2 cellular contexts compared by ENCODE assay signal in the genomic region with DNA sequence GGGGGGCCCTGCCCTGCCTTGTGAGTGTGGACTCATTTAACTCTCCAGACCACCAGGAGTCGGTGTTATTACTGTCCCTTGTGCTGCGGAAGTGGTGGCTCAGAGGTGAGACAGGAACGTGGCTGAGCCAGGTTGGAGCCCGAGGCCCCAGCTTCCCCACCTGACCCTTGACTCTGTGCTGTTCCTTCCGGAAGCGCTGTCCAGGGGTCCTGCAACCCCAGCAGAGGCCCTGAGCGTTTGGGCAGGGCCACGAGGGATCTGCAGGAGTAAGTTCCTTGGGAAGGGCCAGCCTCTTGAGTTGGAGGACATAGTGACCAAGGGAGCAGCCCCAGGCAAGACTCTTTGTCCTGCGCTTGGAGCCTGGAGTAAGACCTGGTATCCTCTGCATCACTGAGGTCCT.
TF ChIP-seq lines count a peak whose summit lies in the region.

No MANE protein-coding gene starts in this region.

TF ChIP-seq in HepG2, 621 proteins besides CTCF, POLR2A, EP300 and RAD21 (continued from another document):
- no peak for TF ChIP-seq STAG1 (CRISPR knock-in tag; IDR thresholded peaks at IDR 0.05)
- no peak for TF ChIP-seq MEF2D (CRISPR knock-in tag; IDR thresholded peaks at IDR 0.05)
- no peak for TF ChIP-seq MTF2 (CRISPR knock-in tag; IDR thresholded peaks at IDR 0.05; ENCODE audit: borderline replicate concordance)
- TF ChIP-seq PAF1 (CRISPR knock-in tag; IDR thresholded peaks at IDR 0.05) = no peak
- no peak for TF ChIP-seq ZSCAN31 (CRISPR knock-in tag; IDR thresholded peaks at IDR 0.05; ENCODE audit: low read depth)
- TF ChIP-seq ZNF577 (CRISPR knock-in tag; IDR thresholded peaks at IDR 0.05; ENCODE audit: borderline replicate concordance, low read depth) = no peak
- no peak for TF ChIP-seq ZNF567 (CRISPR knock-in tag; IDR thresholded peaks at IDR 0.05; ENCODE audit: borderline replicate concordance)
- no peak for TF ChIP-seq GTF2F1 (IDR thresholded peaks at IDR 0.05; ENCODE audit: low read length)
- TF ChIP-seq, protein P1, sequence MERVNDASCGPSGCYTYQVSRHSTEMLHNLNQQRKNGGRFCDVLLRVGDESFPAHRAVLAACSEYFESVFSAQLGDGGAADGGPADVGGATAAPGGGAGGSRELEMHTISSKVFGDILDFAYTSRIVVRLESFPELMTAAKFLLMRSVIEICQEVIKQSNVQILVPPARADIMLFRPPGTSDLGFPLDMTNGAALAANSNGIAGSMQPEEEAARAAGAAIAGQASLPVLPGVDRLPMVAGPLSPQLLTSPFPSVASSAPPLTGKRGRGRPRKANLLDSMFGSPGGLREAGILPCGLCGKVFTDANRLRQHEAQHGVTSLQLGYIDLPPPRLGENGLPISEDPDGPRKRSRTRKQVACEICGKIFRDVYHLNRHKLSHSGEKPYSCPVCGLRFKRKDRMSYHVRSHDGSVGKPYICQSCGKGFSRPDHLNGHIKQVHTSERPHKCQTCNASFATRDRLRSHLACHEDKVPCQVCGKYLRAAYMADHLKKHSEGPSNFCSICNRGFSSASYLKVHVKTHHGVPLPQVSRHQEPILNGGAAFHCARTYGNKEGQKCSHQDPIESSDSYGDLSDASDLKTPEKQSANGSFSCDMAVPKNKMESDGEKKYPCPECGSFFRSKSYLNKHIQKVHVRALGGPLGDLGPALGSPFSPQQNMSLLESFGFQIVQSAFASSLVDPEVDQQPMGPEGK (CRISPR knock-in tag; IDR thresholded peaks at IDR 0.05) = no peak

TF ChIP-seq in SK-N-SH treated with all-trans-retinoic acid at 6 μM for 48 hours, 23 proteins besides CTCF, POLR2A, EP300 and RAD21 (continued from another document):
- TF ChIP-seq, protein P2, sequence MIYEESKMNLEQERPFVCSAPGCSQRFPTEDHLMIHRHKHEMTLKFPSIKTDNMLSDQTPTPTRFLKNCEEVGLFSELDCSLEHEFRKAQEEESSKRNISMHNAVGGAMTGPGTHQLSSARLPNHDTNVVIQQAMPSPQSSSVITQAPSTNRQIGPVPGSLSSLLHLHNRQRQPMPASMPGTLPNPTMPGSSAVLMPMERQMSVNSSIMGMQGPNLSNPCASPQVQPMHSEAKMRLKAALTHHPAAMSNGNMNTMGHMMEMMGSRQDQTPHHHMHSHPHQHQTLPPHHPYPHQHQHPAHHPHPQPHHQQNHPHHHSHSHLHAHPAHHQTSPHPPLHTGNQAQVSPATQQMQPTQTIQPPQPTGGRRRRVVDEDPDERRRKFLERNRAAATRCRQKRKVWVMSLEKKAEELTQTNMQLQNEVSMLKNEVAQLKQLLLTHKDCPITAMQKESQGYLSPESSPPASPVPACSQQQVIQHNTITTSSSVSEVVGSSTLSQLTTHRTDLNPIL (CRISPR knock-in tag; IDR thresholded peaks at IDR 0.05; ENCODE audit: low read depth) = no peak
- TF ChIP-seq, protein P3, sequence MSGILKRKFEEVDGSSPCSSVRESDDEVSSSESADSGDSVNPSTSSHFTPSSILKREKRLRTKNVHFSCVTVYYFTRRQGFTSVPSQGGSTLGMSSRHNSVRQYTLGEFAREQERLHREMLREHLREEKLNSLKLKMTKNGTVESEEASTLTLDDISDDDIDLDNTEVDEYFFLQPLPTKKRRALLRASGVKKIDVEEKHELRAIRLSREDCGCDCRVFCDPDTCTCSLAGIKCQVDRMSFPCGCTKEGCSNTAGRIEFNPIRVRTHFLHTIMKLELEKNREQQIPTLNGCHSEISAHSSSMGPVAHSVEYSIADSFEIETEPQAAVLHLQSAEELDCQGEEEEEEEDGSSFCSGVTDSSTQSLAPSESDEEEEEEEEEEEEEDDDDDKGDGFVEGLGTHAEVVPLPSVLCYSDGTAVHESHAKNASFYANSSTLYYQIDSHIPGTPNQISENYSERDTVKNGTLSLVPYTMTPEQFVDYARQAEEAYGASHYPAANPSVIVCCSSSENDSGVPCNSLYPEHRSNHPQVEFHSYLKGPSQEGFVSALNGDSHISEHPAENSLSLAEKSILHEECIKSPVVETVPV (CRISPR knock-in tag; IDR thresholded peaks at IDR 0.05) = no peak
- TF ChIP-seq ZFP3 (CRISPR knock-in tag; IDR thresholded peaks at IDR 0.05) (no peak), ARNTL (CRISPR knock-in tag; IDR thresholded peaks at IDR 0.05; ENCODE audit: borderline replicate concordance, low read depth) (no peak), RARB (CRISPR knock-in tag; IDR thresholded peaks at IDR 0.05) (no peak)
- TF ChIP-seq, protein P4, sequence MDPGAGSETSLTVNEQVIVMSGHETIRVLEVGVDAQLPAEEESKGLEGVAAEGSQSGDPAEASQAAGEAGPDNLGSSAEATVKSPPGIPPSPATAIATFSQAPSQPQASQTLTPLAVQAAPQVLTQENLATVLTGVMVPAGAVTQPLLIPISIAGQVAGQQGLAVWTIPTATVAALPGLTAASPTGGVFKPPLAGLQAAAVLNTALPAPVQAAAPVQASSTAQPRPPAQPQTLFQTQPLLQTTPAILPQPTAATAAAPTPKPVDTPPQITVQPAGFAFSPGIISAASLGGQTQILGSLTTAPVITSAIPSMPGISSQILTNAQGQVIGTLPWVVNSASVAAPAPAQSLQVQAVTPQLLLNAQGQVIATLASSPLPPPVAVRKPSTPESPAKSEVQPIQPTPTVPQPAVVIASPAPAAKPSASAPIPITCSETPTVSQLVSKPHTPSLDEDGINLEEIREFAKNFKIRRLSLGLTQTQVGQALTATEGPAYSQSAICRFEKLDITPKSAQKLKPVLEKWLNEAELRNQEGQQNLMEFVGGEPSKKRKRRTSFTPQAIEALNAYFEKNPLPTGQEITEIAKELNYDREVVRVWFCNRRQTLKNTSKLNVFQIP (CRISPR knock-in tag; IDR thresholded peaks at IDR 0.05; ENCODE audit: borderline replicate concordance, low read depth) = no peak
- TF ChIP-seq, protein P5, sequence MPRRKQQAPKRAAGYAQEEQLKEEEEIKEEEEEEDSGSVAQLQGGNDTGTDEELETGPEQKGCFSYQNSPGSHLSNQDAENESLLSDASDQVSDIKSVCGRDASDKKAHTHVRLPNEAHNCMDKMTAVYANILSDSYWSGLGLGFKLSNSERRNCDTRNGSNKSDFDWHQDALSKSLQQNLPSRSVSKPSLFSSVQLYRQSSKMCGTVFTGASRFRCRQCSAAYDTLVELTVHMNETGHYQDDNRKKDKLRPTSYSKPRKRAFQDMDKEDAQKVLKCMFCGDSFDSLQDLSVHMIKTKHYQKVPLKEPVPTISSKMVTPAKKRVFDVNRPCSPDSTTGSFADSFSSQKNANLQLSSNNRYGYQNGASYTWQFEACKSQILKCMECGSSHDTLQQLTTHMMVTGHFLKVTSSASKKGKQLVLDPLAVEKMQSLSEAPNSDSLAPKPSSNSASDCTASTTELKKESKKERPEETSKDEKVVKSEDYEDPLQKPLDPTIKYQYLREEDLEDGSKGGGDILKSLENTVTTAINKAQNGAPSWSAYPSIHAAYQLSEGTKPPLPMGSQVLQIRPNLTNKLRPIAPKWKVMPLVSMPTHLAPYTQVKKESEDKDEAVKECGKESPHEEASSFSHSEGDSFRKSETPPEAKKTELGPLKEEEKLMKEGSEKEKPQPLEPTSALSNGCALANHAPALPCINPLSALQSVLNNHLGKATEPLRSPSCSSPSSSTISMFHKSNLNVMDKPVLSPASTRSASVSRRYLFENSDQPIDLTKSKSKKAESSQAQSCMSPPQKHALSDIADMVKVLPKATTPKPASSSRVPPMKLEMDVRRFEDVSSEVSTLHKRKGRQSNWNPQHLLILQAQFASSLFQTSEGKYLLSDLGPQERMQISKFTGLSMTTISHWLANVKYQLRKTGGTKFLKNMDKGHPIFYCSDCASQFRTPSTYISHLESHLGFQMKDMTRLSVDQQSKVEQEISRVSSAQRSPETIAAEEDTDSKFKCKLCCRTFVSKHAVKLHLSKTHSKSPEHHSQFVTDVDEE (CRISPR knock-in tag; IDR thresholded peaks at IDR 0.05) = no peak
